ENCODE assay signal across 12 cellular contexts in genomic region chr19:17220207-17220758, GRCh38. TPM values are rescaled to one million over a fixed set of nuclear protein-coding genes. Genes with fewer than 3 reads are reported as not detected.
DNase-seq lines count a peak whose midpoint lies in the region; ATAC-seq, FAIRE-seq and TF ChIP-seq lines count a peak whose summit lies in the region.
"Had no signal": no experiment of that assay in that cellular context is flagged by ENCODE, and none has a peak within 500 bp of the region (broad histone marks: within the 10 kb centered on the region; RNA-seq: fewer than 3 reads in every experiment).

No MANE protein-coding gene starts in this region.

- H3K27me3 Mint-ChIP-seq in Calu3 (ENCODE audit: unreplicated experiment) = no peaks in the 10 kb centered on the region
- H3K27me3 Mint-ChIP-seq: effector memory CD8-positive, alpha-beta T cell; naive B cell had no signal

- no peak overlapping the region for H3K4me3 Mint-ChIP-seq in Calu3 (ENCODE audit: low read depth, unreplicated experiment)
- H3K4me3 Mint-ChIP-seq: effector memory CD8-positive, alpha-beta T cell had no signal

- CTCF ChIA-PET in Calu3 (lab: Charles Lee) = interaction anchor here (0.7 kb wide), 1 partner anchor 110 kb away, joined by 5 read pairs; no protein-coding TSS in a partner anchor
- CTCF ChIA-PET in GM12878 (lab: Yijun Ruan, JAX) = interaction anchor here (0.6 kb wide), 2 partner anchors 13 to 64 kb away, joined by 3 read pairs; no protein-coding TSS in a partner anchor

- H3K4me1 ChIP-seq in GM12878 (ENCODE audit: control insufficient read depth, insufficient read depth, low read length) = peaks cover 7% of the 10 kb centered on the region; the same call in 1 of the 2 replicates

- POLR2A ChIA-PET in GM12878 (lab: Charles Lee) = no interaction called here

- H4K20me1 ChIP-seq in GM12878 (ENCODE audit: control insufficient read depth, insufficient read depth) = no peaks in the 10 kb centered on the region

- H3K27me3 ChIP-seq in GM12878 (replicated peaks in 1 of 2; ENCODE audit: control insufficient read depth in 2 of 2, insufficient read depth in 2 of 2, low read length in 1 of 2) = no peaks in the 10 kb centered on the region

- BruUV-seq in Calu3 (replicated peaks; lab: Mats Ljungman, UMichigan) (no TSS peak), GM12878 (replicated peaks; lab: Mats Ljungman, UMichigan) (no TSS peak)

- no peak overlapping the region for H3K27ac Mint-ChIP-seq in Calu3 (ENCODE audit: unreplicated experiment)
- H3K27ac Mint-ChIP-seq: effector memory CD8-positive, alpha-beta T cell had no signal

- WGBS in GM12878 (ENCODE audit: insufficient coverage, insufficient replicate concordance, low lambda C conversion rate, missing lambda C conversion rate) = 75% methylated on average over 14 of the region's 14 CpGs

- TF ChIP-seq CTCF in Calu3 (IDR thresholded peaks at IDR 0.05; ENCODE audit: unreplicated experiment) = no peak
- no peak for TF ChIP-seq CTCF in GM12878 (IDR thresholded peaks at IDR 0.05 in 2 of 3, conservative IDR thresholded peaks at IDR 0.05 in 1 of 3; ENCODE audit: control insufficient read depth in 2 of 3, extremely low read depth in 1 of 3, insufficient read depth in 1 of 3, low read depth in 3 of 3, low read length in 3 of 3)
- no peak for TF ChIP-seq CTCF in GM20000 (IDR thresholded peaks at IDR 0.05; ENCODE audit: extremely low read depth, missing control alignments)

- RAD21 ChIA-PET in GM12878 (lab: Charles Lee; ENCODE audit: unreplicated experiment) = no interaction called here

- H3K9me3 ChIP-seq in GM12878 (replicated peaks; ENCODE audit: control insufficient read depth, insufficient read depth, low read length) = no peaks in the 10 kb centered on the region

- H3K27ac ChIP-seq in GM12878 (ENCODE audit: control insufficient read depth, insufficient read depth) = no peak overlapping the region

- DNase-seq in Calu3 (peak; percentile 15), HT-29 (ENCODE audit: low spot score) (peak; percentile 43), GM12878 (ENCODE audit: low read depth, low spot score) (no peak), myocyte (ENCODE audit: low read depth) (peak; percentile 41), pons (ENCODE audit: low spot score) (no peak), GM20000 (ENCODE audit: low spot score) (no peak), HuH-7.5 (ENCODE audit: low spot score) (no peak)
- DNase-seq: effector memory CD8-positive, alpha-beta T cell; naive B cell; NCI-H524 had no signal

- H3K36me3 Mint-ChIP-seq in Calu3 (ENCODE audit: insufficient read depth, unreplicated experiment) = peaks cover 22% of the 10 kb centered on the region

- H3K9me3 Mint-ChIP-seq in Calu3 (ENCODE audit: low read depth, unreplicated experiment) = no peaks in the 10 kb centered on the region
- H3K9me3 Mint-ChIP-seq: effector memory CD8-positive, alpha-beta T cell had no signal

- TF ChIP-seq RAD21 in GM12878 (IDR thresholded peaks at IDR 0.05; ENCODE audit: insufficient read depth, low read depth, low read length) = no peak

- ATAC-seq in GM12878 (no peak), HG02973 (IDR thresholded peaks at IDR 0.05; ENCODE audit: unreplicated experiment) (no peak)
- ATAC-seq: effector memory CD8-positive, alpha-beta T cell had no signal

- SMC1A ChIA-PET in GM12878 (lab: Charles Lee; ENCODE audit: uncharacterized antibody, unreplicated experiment) = no interaction called here

- intact Hi-C loops in Calu3 (cut with micrococcal nuclease; ENCODE audit: unreplicated experiment) (no loop called here), GM12878 (cut with micrococcal nuclease; ENCODE audit: unreplicated experiment) (no loop called here)

- no peaks in the 10 kb centered on the region for H3K79me2 ChIP-seq in GM12878 (ENCODE audit: control insufficient read depth, insufficient read depth, low read length)

- peaks cover 2 to 5% of the 10 kb centered on the region in 2 experiments; a peak in 2 of 4 replicates for H3K36me3 ChIP-seq in GM12878 (ENCODE audit: control insufficient read depth in 2 of 2, insufficient read depth in 2 of 2, low read length in 1 of 2)

- no peak overlapping the region for H3K4me3 ChIP-seq in GM12878

- H3K9ac ChIP-seq in GM12878 (ENCODE audit: control insufficient read depth, insufficient read depth, low read length) = no peak overlapping the region

- H2AFZ ChIP-seq in GM12878 (ENCODE audit: control insufficient read depth, low read depth, low read length) = no peak overlapping the region

- no peak overlapping the region for H3K4me2 ChIP-seq in GM12878 (ENCODE audit: control insufficient read depth, insufficient read depth)

- no peaks in the 10 kb centered on the region for H3K4me1 Mint-ChIP-seq in Calu3 (ENCODE audit: low read depth, unreplicated experiment)

- no peak for FAIRE-seq in GM12878 (lab: Jason Lieb, UNC)
- FAIRE-seq: GM18507 had no signal

- TF ChIP-seq POLR2A in GM12878 (IDR thresholded peaks at IDR 0.05; ENCODE audit: low read depth, low read length) = peak; percentile 62

- TF ChIP-seq EP300 in GM12878 (IDR thresholded peaks at IDR 0.05; ENCODE audit: borderline replicate concordance in 1 of 2, control insufficient read depth in 1 of 2, low read depth in 2 of 2, low read length in 2 of 2) = no peak

- in situ Hi-C loops in GM12878 (cut with MboI) = no loop called here

RNA-seq across cellular contexts. Expression of gene USE1, which starts 5.1 kb away (rescaled TPM):
- total RNA-seq in Calu3 (2022) = 10.7 and 11.8 TPM in 2 replicates
- total RNA-seq in HT-29 (2014; rRNA removed; shearing (Covaris generic)) = 27.6 and 29.1 TPM in 2 replicates
- total RNA-seq in GM12878 (2013; cell fraction: nucleolus; rRNA removed) = 12.2 and 13.0 TPM in 2 replicates
- total RNA-seq in GM12878 (2014; rRNA removed) = 10.9 and 16.7 TPM in 2 replicates
- total RNA-seq in GM12878 (2014; rRNA removed; fragmentation: Illumina TruSeq; extraction: Trizol) = 11.4 and 13.6 TPM in 2 replicates
- 18.6 and 19.6 TPM in 2 replicates for total RNA-seq in GM12878 (2021)
- 25.4 TPM for polyA plus RNA-seq in GM12878 (2011; ENCODE audit: low read depth)
- polyA plus RNA-seq in GM12878 (2011; rRNA removed) = 7.4 and 13.8 TPM in 2 replicates
- 16.2 and 19.0 TPM in 2 replicates for polyA plus RNA-seq in GM12878 (2011; cell fraction: cytosol; rRNA removed)
- polyA plus RNA-seq in GM12878 (2011; cell fraction: nucleus; rRNA removed) = 23.2 and 23.5 TPM in 2 replicates
- 29.7 and 29.8 TPM in 2 replicates for polyA plus RNA-seq in GM12878 (2012)
- polyA plus RNA-seq in GM12878 (2014; fragmentation: Illumina TruSeq; extraction: Trizol) = 3.7 and 9.7 TPM in 2 replicates
- 10 to 100 TPM in 1 of 2 experiments, 1 to 10 TPM in 1; 9.7 to 15.4 TPM for polyA plus RNA-seq in GM12878 (2014; fragmentation: Nextera tagmentation; extraction: Ambion mirVana)
- 23.3 and 24.0 TPM in 2 replicates for polyA plus RNA-seq in GM12878 (2014; rRNA removed)
- polyA plus RNA-seq in GM12878 (2016; fragmentation: Nextera tagmentation; extraction: Ambion mirVana) = 10 to 100 TPM; 18.1 to 23.7 TPM
- polyA minus RNA-seq in GM12878 (2011; rRNA and poly(A)+ RNA removed) = 5.6 and 6.7 TPM in 2 replicates
- 2.4 and 5.4 TPM in 2 replicates for polyA minus RNA-seq in GM12878 (2011; cell fraction: cytosol; rRNA and poly(A)+ RNA removed)
- polyA minus RNA-seq in GM12878 (2011; cell fraction: nucleus; rRNA and poly(A)+ RNA removed) = 4.0 and 6.0 TPM in 2 replicates
- total RNA-seq in myocyte = 23.1 and 23.5 TPM in 2 replicates
- polyA plus RNA-seq in myocyte (2012) = 48.4 TPM

RNA-seq across cellular contexts. Expression of gene OCEL1, which starts 5.7 kb away (rescaled TPM):
- total RNA-seq in Calu3 (2022) (12.1 and 12.2 TPM in 2 replicates), GM12878 (2014; rRNA removed) (3.1 and 3.2 TPM in 2 replicates), GM12878 (2014; rRNA removed; fragmentation: Illumina TruSeq; extraction: Trizol) (3.2 and 3.4 TPM in 2 replicates), GM12878 (2021) (11.9 and 15.8 TPM in 2 replicates), myocyte (4.3 and 7.0 TPM in 2 replicates)
- 2.6 and 8.7 TPM in 2 replicates for total RNA-seq in HT-29 (2014; rRNA removed; shearing (Covaris generic))
- total RNA-seq in GM12878 (2013; cell fraction: nucleolus; rRNA removed) = 2.9 and 4.6 TPM in 2 replicates
- polyA plus RNA-seq in GM12878 (2011; ENCODE audit: low read depth) = 65.4 TPM
- polyA plus RNA-seq in GM12878 (2011; rRNA removed) (1.4 and 2.8 TPM in 2 replicates), GM12878 (2014; fragmentation: Illumina TruSeq; extraction: Trizol) (7.4 and 9.9 TPM in 2 replicates), GM12878 (2014; fragmentation: Nextera tagmentation; extraction: Ambion mirVana) (1 to 10 TPM; 3.6 to 7.8 TPM), GM12878 (2014; rRNA removed) (7.5 and 7.8 TPM in 2 replicates), GM12878 (2016; fragmentation: Nextera tagmentation; extraction: Ambion mirVana) (10 to 100 TPM; 14.4 to 18.2 TPM)
- 5.3 and 7.2 TPM in 2 replicates for polyA plus RNA-seq in GM12878 (2011; cell fraction: cytosol; rRNA removed)
- polyA plus RNA-seq in GM12878 (2011; cell fraction: nucleus; rRNA removed) = 6.9 and 7.6 TPM in 2 replicates
- polyA plus RNA-seq in GM12878 (2012) = 11.7 and 15.6 TPM in 2 replicates
- 1.8 and 3.1 TPM in 2 replicates for polyA minus RNA-seq in GM12878 (2011; rRNA and poly(A)+ RNA removed)
- 1.9 and 7.1 TPM in 2 replicates for polyA minus RNA-seq in GM12878 (2011; cell fraction: cytosol; rRNA and poly(A)+ RNA removed)
- polyA minus RNA-seq in GM12878 (2011; cell fraction: nucleus; rRNA and poly(A)+ RNA removed) = 2.3 and 2.8 TPM in 2 replicates
- polyA plus RNA-seq in myocyte (2012) = 23.2 TPM

RNA-seq across cellular contexts. Expression of gene NR2F6, which starts 25.4 kb away (rescaled TPM):
- total RNA-seq in Calu3 (2022) (33.5 and 34.6 TPM in 2 replicates), GM12878 (2014; rRNA removed) (11.8 and 12.8 TPM in 2 replicates), GM12878 (2014; rRNA removed; fragmentation: Illumina TruSeq; extraction: Trizol) (2.3 and 2.7 TPM in 2 replicates), GM12878 (2021) (13.3 and 15.5 TPM in 2 replicates), myocyte (103 and 104 TPM in 2 replicates)
- 265 and 297 TPM in 2 replicates for total RNA-seq in HT-29 (2014; rRNA removed; shearing (Covaris generic))
- total RNA-seq in GM12878 (2013; cell fraction: nucleolus; rRNA removed) = 4.8 and 4.9 TPM in 2 replicates
- 0.62 TPM for polyA plus RNA-seq in GM12878 (2011; ENCODE audit: low read depth)
- polyA plus RNA-seq in GM12878 (2011; rRNA removed) (1.7 and 3.9 TPM in 2 replicates), GM12878 (2014; fragmentation: Illumina TruSeq; extraction: Trizol) (0.48 and 1.4 TPM in 2 replicates), GM12878 (2014; fragmentation: Nextera tagmentation; extraction: Ambion mirVana) (under 1 TPM; 0.18 to 0.75 TPM), GM12878 (2014; rRNA removed) (11.3 and 14.1 TPM in 2 replicates), GM12878 (2016; fragmentation: Nextera tagmentation; extraction: Ambion mirVana) (1 to 10 TPM; 8.4 to 8.6 TPM)
- polyA plus RNA-seq in GM12878 (2011; cell fraction: cytosol; rRNA removed) = 5.8 and 10.7 TPM in 2 replicates
- polyA plus RNA-seq in GM12878 (2011; cell fraction: nucleus; rRNA removed) = 7.8 and 12.0 TPM in 2 replicates
- polyA plus RNA-seq in GM12878 (2012) = 4.0 and 5.0 TPM in 2 replicates
- 2.1 and 3.1 TPM in 2 replicates for polyA minus RNA-seq in GM12878 (2011; rRNA and poly(A)+ RNA removed)
- polyA minus RNA-seq in GM12878 (2011; cell fraction: cytosol; rRNA and poly(A)+ RNA removed) = 6.3 and 6.9 TPM in 2 replicates
- 2.2 and 4.7 TPM in 2 replicates for polyA minus RNA-seq in GM12878 (2011; cell fraction: nucleus; rRNA and poly(A)+ RNA removed)
- polyA plus RNA-seq in myocyte (2012) = 28.6 TPM

RNA-seq across cellular contexts. Expression of gene USHBP1, which starts 44.3 kb away (rescaled TPM):
- total RNA-seq in Calu3 (2022) (0.10 and 0.26 TPM in 2 replicates), GM12878 (2014; rRNA removed) (0.11 and 0.96 TPM in 2 replicates), GM12878 (2014; rRNA removed; fragmentation: Illumina TruSeq; extraction: Trizol) (0.09 TPM in 1 of 2 replicates, not detected in the other), GM12878 (2021) (0.27 and 0.62 TPM in 2 replicates), myocyte (not detected in 2 replicates)
- total RNA-seq in HT-29 (2014; rRNA removed; shearing (Covaris generic)) = 0.08 TPM in 1 of 2 replicates, not detected in the other
- 0.58 and 0.61 TPM in 2 replicates for total RNA-seq in GM12878 (2013; cell fraction: nucleolus; rRNA removed)
- not detected for polyA plus RNA-seq in GM12878 (2011; ENCODE audit: low read depth)
- polyA plus RNA-seq in GM12878 (2011; rRNA removed) (0.07 TPM in 1 of 2 replicates, not detected in the other), GM12878 (2014; fragmentation: Illumina TruSeq; extraction: Trizol) (not detected in 2 replicates), GM12878 (2014; fragmentation: Nextera tagmentation; extraction: Ambion mirVana) (under 1 TPM in 1 of 2 experiments, not detected in 1; 0.05 TPM), GM12878 (2014; rRNA removed) (0.12 and 0.33 TPM in 2 replicates), GM12878 (2016; fragmentation: Nextera tagmentation; extraction: Ambion mirVana) (under 1 TPM; 0.33 to 0.44 TPM)
- 0.03 and 0.18 TPM in 2 replicates for polyA plus RNA-seq in GM12878 (2011; cell fraction: cytosol; rRNA removed)
- 0.48 and 1.1 TPM in 2 replicates for polyA plus RNA-seq in GM12878 (2011; cell fraction: nucleus; rRNA removed)
- polyA plus RNA-seq in GM12878 (2012) = 0.09 and 0.31 TPM in 2 replicates
- polyA minus RNA-seq in GM12878 (2011; rRNA and poly(A)+ RNA removed) = 0.15 TPM in 1 of 2 replicates, not detected in the other
- not detected in 2 replicates for polyA minus RNA-seq in GM12878 (2011; cell fraction: cytosol; rRNA and poly(A)+ RNA removed)
- 0.12 and 1.1 TPM in 2 replicates for polyA minus RNA-seq in GM12878 (2011; cell fraction: nucleus; rRNA and poly(A)+ RNA removed)
- not detected for polyA plus RNA-seq in myocyte (2012)

RNA-seq across cellular contexts. Expression of gene BABAM1, which starts 47.0 kb away (rescaled TPM):
- total RNA-seq in Calu3 (2022) (72.9 and 75.2 TPM in 2 replicates), GM12878 (2014; rRNA removed) (104 and 108 TPM in 2 replicates), GM12878 (2014; rRNA removed; fragmentation: Illumina TruSeq; extraction: Trizol) (74.7 and 81.9 TPM in 2 replicates), GM12878 (2021) (102 and 103 TPM in 2 replicates), myocyte (89.3 and 122 TPM in 2 replicates)
- 79.8 and 98.6 TPM in 2 replicates for total RNA-seq in HT-29 (2014; rRNA removed; shearing (Covaris generic))
- 33.1 and 39.0 TPM in 2 replicates for total RNA-seq in GM12878 (2013; cell fraction: nucleolus; rRNA removed)
- 54.4 TPM for polyA plus RNA-seq in GM12878 (2011; ENCODE audit: low read depth)
- polyA plus RNA-seq in GM12878 (2011; rRNA removed) (104 and 107 TPM in 2 replicates), GM12878 (2014; fragmentation: Illumina TruSeq; extraction: Trizol) (47.7 and 86.7 TPM in 2 replicates), GM12878 (2014; fragmentation: Nextera tagmentation; extraction: Ambion mirVana) (10 to 100 TPM; 11.9 to 37.4 TPM), GM12878 (2014; rRNA removed) (129 and 142 TPM in 2 replicates), GM12878 (2016; fragmentation: Nextera tagmentation; extraction: Ambion mirVana) (100 to 1,000 TPM; 153 to 154 TPM)
- polyA plus RNA-seq in GM12878 (2011; cell fraction: cytosol; rRNA removed) = 133 and 164 TPM in 2 replicates
- polyA plus RNA-seq in GM12878 (2011; cell fraction: nucleus; rRNA removed) = 112 and 115 TPM in 2 replicates
- polyA plus RNA-seq in GM12878 (2012) = 57.5 and 64.9 TPM in 2 replicates
- polyA minus RNA-seq in GM12878 (2011; rRNA and poly(A)+ RNA removed) = 34.9 and 51.9 TPM in 2 replicates
- 13.2 and 19.4 TPM in 2 replicates for polyA minus RNA-seq in GM12878 (2011; cell fraction: cytosol; rRNA and poly(A)+ RNA removed)
- 10.6 and 14.1 TPM in 2 replicates for polyA minus RNA-seq in GM12878 (2011; cell fraction: nucleus; rRNA and poly(A)+ RNA removed)
- 114 TPM for polyA plus RNA-seq in myocyte (2012)

Comparison
In these comparisons a context has a peak if more than half of its experiments do, and no peak if none do; other contexts are left out.
1. DNase-seq: peak in Calu3 (single experiment), HT-29 (single experiment) and myocyte (single experiment); none in GM12878 (single experiment), pons (single experiment), GM20000 (single experiment) and HuH-7.5 (single experiment).